ENCODE assay signal across 8 cellular contexts in the genomic region with DNA sequence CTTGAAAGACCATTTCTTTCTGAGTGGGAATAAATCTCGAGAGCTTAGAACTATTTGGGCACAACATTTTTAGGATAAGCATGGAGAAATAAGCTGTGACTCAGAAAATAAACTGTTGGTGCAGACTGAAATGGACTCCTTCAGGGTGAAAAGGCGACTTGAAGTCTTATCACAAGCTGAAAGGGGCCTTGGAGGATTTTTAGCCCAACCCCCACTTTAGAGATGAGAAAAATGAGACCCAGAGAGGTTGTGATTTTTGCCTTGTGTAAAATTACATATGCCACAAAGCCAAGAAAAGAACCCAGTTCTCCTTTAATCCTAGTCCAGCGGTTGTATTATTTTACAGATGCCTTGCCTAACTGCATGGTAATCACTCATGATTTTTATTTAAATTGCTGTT. TPM values are rescaled to one million over a fixed set of nuclear protein-coding genes. Genes with fewer than 3 reads are reported as not detected.
A peak's percentile ranks its signal among the peaks of the same experiment; 100 is the strongest.
DNase-seq lines count a peak whose midpoint lies in the region; ATAC-seq lines count a peak whose summit lies in the region.

No MANE protein-coding gene starts in this region.

- H3K4me1 ChIP-seq in ES-I3 (ENCODE audit: insufficient read depth, low read length): peaks cover 5% of the 10 kb centered on the region; the same call in 1 of the 2 replicates

- H3K9me3 Mint-ChIP-seq in naive B cell: no peaks in the 10 kb centered on the region

- peaks cover 0 to 3% of the 10 kb centered on the region in 2 donors for H3K36me3 Mint-ChIP-seq in naive B cell

- peak overlapping the region in 6 of 8 donors; percentile 85 to 93 (median 91) for H3K4me3 Mint-ChIP-seq in naive B cell

- peaks cover 22 to 26% (median 24%) of the 10 kb centered on the region in 3 donors for H3K4me1 Mint-ChIP-seq in naive B cell

- no peaks in the 10 kb centered on the region; the same call in none of the 2 replicates for H3K36me3 ChIP-seq in ES-I3 (ENCODE audit: insufficient read depth, low read length)

- H3K27me3 Mint-ChIP-seq in naive B cell: no peaks in the 10 kb centered on the region

- DNase-seq in NAMALWA (ENCODE audit: low spot score) (peak; percentile 73), cerebellar cortex (ENCODE audit: low spot score) (peak; percentile 32), naive B cell (no peak), T1000 (lab: John Stamatoyannopoulos, UW) (no peak), NCI-H774 (lab: John Stamatoyannopoulos, UW) (no peak)

- H3K27ac Mint-ChIP-seq in naive B cell: peak overlapping the region in 2 of 6 donors; percentile 82 to 84

- H3K9ac ChIP-seq in ES-I3 (ENCODE audit: low read depth, low read length): peak overlapping the region; percentile 100

- ATAC-seq in naive B cell (ENCODE audit: low read depth in 2 of 2) (no peak), GM19324 (IDR thresholded peaks at IDR 0.05; ENCODE audit: low FRiP score, unreplicated experiment) (no peak), GM21423 (IDR thresholded peaks at IDR 0.05; ENCODE audit: unreplicated experiment) (no peak)

- H3K9me3 ChIP-seq in ES-I3 (ENCODE audit: control insufficient read depth, insufficient read depth, low read length): no peaks in the 10 kb centered on the region

RNA-seq across cellular contexts. Expression of a gene that starts 1.5 kb away (rescaled TPM):
- polyA plus RNA-seq in naive B cell (ENCODE audit: low read depth in 6 of 6): 10 to 100 TPM; 55.9 to 86.4 (median 64.3) TPM

Comparison
In these comparisons a context has a peak if more than half of its experiments do, and no peak if none do; other contexts are left out.
1. DNase-seq: peak in NAMALWA (single experiment) and cerebellar cortex (single experiment); none in naive B cell (single experiment), T1000 (single experiment) and NCI-H774 (single experiment).